ENCODE assay signal across 3 cellular contexts in the genomic region with DNA sequence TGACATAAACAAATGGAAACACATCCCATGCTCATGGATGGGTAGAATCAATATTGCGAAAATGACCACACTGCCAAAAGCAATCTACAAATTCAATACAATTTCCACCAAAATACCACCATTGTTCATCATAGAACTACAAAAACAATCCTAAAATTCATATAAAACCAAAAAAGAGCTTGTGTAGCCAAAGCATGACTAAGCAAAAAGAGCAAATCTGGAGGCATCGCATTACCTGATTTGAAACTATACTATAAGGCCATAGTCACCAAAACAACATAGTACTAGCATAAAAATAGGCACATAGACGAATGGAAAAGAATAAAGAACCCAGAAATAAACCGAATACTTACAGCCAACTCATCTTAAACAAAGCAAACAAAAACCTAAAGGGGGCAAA.
TF ChIP-seq lines count a peak whose summit lies in the region.

No MANE protein-coding gene starts in this region.

TF ChIP-seq in HepG2, 621 proteins besides CTCF, POLR2A, EP300 and RAD21:
- TF ChIP-seq MAFK (conservative IDR thresholded peaks at IDR 0.05 in 1 of 2, IDR thresholded peaks at IDR 0.05 in 1 of 2; ENCODE audit: low read length in 2 of 2) (0 out of 4 replicates have a peak, but pooled peaks of 1 of the 2 experiments have one; percentile 9), ZNF501 (CRISPR knock-in tag; IDR thresholded peaks at IDR 0.05) (no peak), ZSCAN25 (CRISPR knock-in tag; IDR thresholded peaks at IDR 0.05) (no peak), NFE2L2 (IDR thresholded peaks at IDR 0.05; ENCODE audit: low read length) (peak; percentile 69), ZFP62 (CRISPR knock-in tag; IDR thresholded peaks at IDR 0.05) (no peak)

TF ChIP-seq in GM23338, 12 proteins besides CTCF, POLR2A, EP300 and RAD21:
- TF ChIP-seq EZH2 (IDR thresholded peaks at IDR 0.05; ENCODE audit: low read depth, unreplicated experiment) = no peak
- TF ChIP-seq POLR2AphosphoS5 (IDR thresholded peaks at IDR 0.05; ENCODE audit: low read depth) = no peak
- no peak for TF ChIP-seq ZNF462 (CRISPR knock-in tag; IDR thresholded peaks at IDR 0.05)
- TF ChIP-seq CREB1 (CRISPR knock-in tag; IDR thresholded peaks at IDR 0.05; ENCODE audit: low read depth) = no peak
TF ChIP-seq in GM23338: peak in this region for 0.

TF ChIP-seq in K562, 482 proteins besides CTCF, POLR2A, EP300 and RAD21:
- TF ChIP-seq NR4A1 (CRISPR knock-in tag; IDR thresholded peaks at IDR 0.05) (no peak), NR4A1 (tag; IDR thresholded peaks at IDR 0.05) (no peak), MTA3 (IDR thresholded peaks at IDR 0.05; ENCODE audit: borderline replicate concordance) (no peak), MAFG (tag; conservative IDR thresholded peaks at IDR 0.05) (peak; percentile 70), HDAC8 (tag; IDR thresholded peaks at IDR 0.05) (no peak), TRIM28 (IDR thresholded peaks at IDR 0.05) (no peak), TRIM25 (IDR thresholded peaks at IDR 0.05; ENCODE audit: borderline replicate concordance) (no peak), C11orf30 (IDR thresholded peaks at IDR 0.05; ENCODE audit: low read depth) (0 out of 2 replicates have a peak, but pooled peaks have one; percentile 10), NFE2L1 (tag; IDR thresholded peaks at IDR 0.05; ENCODE audit: borderline replicate concordance, low read depth) (0 out of 2 replicates have a peak, but pooled peaks have one; percentile 27), NFE2 (IDR thresholded peaks at IDR 0.05; ENCODE audit: low read depth) (0 out of 2 replicates have a peak, but pooled peaks have one; percentile 14)
- TF ChIP-seq, protein P1, sequence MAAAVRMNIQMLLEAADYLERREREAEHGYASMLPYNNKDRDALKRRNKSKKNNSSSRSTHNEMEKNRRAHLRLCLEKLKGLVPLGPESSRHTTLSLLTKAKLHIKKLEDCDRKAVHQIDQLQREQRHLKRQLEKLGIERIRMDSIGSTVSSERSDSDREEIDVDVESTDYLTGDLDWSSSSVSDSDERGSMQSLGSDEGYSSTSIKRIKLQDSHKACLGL (CRISPR knock-in tag; IDR thresholded peaks at IDR 0.05; ENCODE audit: borderline replicate concordance, poor library complexity, severe bottlenecking) = no peak
